In genomic region chr18:76952747-76953146, GRCh38 we compare ENCODE assay signal across 13 cellular contexts.
"Had no signal": no experiment of that assay in that cellular context is flagged by ENCODE, and none has a peak within 500 bp of the region (broad histone marks: within the 10 kb centered on the region; RNA-seq: fewer than 3 reads in every experiment).

No MANE protein-coding gene starts in this region.

- ATAC-seq: activated CD4-positive, alpha-beta T cell treated with anti-CD3 and anti-CD28 coated beads for 36 hours; foreskin keratinocyte; T-cell had no signal

- H3K4me3 ChIP-seq: heart left ventricle, tibial artery had no signal

- DNase-seq: activated CD4-positive, alpha-beta memory T cell treated with anti-CD3 and anti-CD28 coated beads, Interleukin-2, amount 10 ng/mL, durations not matched to agents 7 days and 5 days; activated CD4-positive, alpha-beta T cell treated with anti-CD3 and anti-CD28 coated beads for 36 hours; activated CD8-positive, alpha-beta memory T cell treated with anti-CD3 and anti-CD28 coated beads, Interleukin-2, amount 50 U/mL, for 4 hours; activated naive CD4-positive, alpha-beta T cell; foreskin keratinocyte; heart left ventricle; mesenchymal stem cell; stimulated activated CD4-positive, alpha-beta T cell treated with anti-CD3 and anti-CD28 coated beads, Interleukin-15, amount 100 ng/mL, for 24 hours; stimulated activated CD4-positive, alpha-beta T cell treated with anti-CD3 and anti-CD28 coated beads, Interleukin-4, amount 100 ng/mL, for 24 hours; T-cell; T1000; tibial artery had no signal

- FAIRE-seq: colon had no signal

- H3K4me1 ChIP-seq: foreskin keratinocyte had no signal

- H3K27me3 ChIP-seq: foreskin keratinocyte, heart left ventricle, tibial artery had no signal

- H3K9me3 ChIP-seq: heart left ventricle, tibial artery had no signal

- H3K27ac ChIP-seq: foreskin keratinocyte had no signal
